Comparison of ENCODE assay signal across 21 cellular contexts in the genomic region with DNA sequence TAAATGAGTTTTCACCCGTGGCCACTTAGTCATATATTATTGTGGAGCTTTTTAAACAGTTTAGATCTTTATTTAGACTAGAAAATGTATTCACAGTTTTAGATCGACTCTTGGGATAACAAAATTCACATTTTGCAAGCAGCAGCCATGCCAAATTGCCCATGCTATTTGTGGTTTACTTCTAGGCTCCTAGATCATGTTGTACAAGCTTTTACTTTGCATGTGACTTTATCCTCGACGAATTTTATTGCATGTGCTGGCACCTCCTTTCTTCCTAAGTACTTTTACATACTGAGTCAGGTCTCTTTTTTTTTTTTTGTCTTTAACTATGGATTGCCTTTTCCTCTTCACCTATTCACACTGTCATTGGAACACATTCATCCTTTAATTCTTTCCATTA.
"Had no signal": no experiment of that assay in that cellular context is flagged by ENCODE, and none has a peak within 500 bp of the region (broad histone marks: within the 10 kb centered on the region; RNA-seq: fewer than 3 reads in every experiment).

No MANE protein-coding gene starts in this region.

- H3K4me2 ChIP-seq: smooth muscle cell had no signal

- DNase-seq: activated CD4-positive, alpha-beta memory T cell treated with anti-CD3 and anti-CD28 coated beads for 36 hours; activated CD4-positive, alpha-beta T cell treated with anti-CD3 and anti-CD28 coated beads for 48 hours; activated effector memory CD4-positive, alpha-beta T cell treated with anti-CD3 and anti-CD28 coated beads, Interleukin-2, amount 50 U/mL, for 16 hours; activated naive CD4-positive, alpha-beta T cell treated with anti-CD3 and anti-CD28 coated beads, Interleukin-2, amount 10 ng/mL, durations not matched to agents 7 days and 5 days; activated T-cell treated with anti-CD3 and anti-CD28 coated beads for 4 hours; body of pancreas; dermis blood vessel endothelial cell; effector CD8-positive, alpha-beta T cell; head of caudate nucleus; hypothalamus; left ventricle myocardium superior; occipital lobe; posterior cingulate gyrus; stimulated activated CD4-positive, alpha-beta T cell treated with anti-CD3 and anti-CD28 coated beads, Interleukin-2, amount 100 ng/mL, for 48 hours; stimulated activated CD8-positive, alpha-beta memory T cell treated with anti-CD3 and anti-CD28 coated beads, Interleukin-4, amount 100 ng/mL, for 48 hours; stimulated activated naive B cell treated with anti-CD40 and anti-IgM and Interleukin-4, amounts not matched to agents 10 μg/mL and 1 μg/mL and 100 μg/mL, for 72 hours; T-helper 17 cell; transverse colon had no signal

- H3K9me3 ChIP-seq: body of pancreas, gastroesophageal sphincter, transverse colon had no signal

- H3K4me1 ChIP-seq: gastroesophageal sphincter had no signal

- H3K36me3 ChIP-seq: gastroesophageal sphincter, transverse colon had no signal

- ATAC-seq: body of pancreas; gastroesophageal sphincter; left ventricle myocardium superior; sciatic nerve; stimulated activated naive B cell treated with anti-CD40 and anti-IgM and Interleukin-4, amounts not matched to agents 10 μg/mL and 1 μg/mL and 100 μg/mL, for 72 hours; T-helper 17 cell had no signal

- H3K27ac ChIP-seq: body of pancreas, gastroesophageal sphincter, transverse colon had no signal

- H3K27me3 ChIP-seq: body of pancreas, gastroesophageal sphincter had no signal

- H3K4me3 ChIP-seq: body of pancreas, gastroesophageal sphincter, smooth muscle cell, transverse colon had no signal
